In the genomic region with DNA sequence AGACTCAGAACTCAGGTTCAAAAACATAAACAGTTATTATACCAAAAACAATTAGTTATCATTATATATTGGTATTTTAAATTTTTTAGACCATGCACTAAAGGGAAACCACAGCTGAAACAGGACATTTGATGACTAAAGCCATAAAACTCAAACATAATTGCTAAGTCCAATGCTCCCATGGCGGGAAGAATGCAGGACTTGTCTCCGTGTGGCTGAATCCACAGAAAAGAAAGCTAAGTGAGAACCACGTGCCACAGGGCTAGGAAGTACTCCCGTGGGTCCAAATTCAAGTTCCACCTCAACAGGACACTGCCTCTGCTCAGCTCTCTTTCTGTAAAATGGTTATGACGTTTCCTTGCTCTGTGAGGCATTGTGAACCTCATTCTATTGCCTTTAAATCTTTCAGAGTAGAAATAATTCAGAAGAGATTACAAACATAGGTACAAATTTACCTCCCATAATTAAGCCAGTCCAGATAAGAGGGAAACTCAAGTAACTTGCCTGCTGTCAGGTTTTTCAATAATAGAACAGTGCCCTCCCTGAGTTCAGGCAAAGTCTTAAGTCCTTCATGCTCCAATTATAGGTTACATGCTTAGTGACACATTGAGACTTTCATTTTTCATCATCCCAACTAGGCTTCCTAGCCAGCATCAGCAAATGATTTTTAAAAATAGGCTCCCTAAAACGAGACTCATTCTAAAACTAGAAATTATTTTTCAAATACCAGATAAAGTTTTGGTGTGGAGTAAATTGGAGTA, we compare ENCODE assay signal across 13 cellular contexts.
"Had no signal": no experiment of that assay in that cellular context is flagged by ENCODE, and none has a peak within 500 bp of the region (broad histone marks: within the 10 kb centered on the region; RNA-seq: fewer than 3 reads in every experiment).

No MANE protein-coding gene starts in this region.

- DNase-seq: activated B cell treated with CpG ODN at 0.5 μM for 24 hours; activated effector memory CD4-positive, alpha-beta T cell treated with Interleukin-2 at 50 U/mL for 16 hours; activated T-cell treated with anti-CD3 and anti-CD28 coated beads, Interleukin-2, amount 50 U/mL, for 24 hours; amygdala; cerebellar nuclear complex; endodermal cell; erythroblast; naive thymus-derived CD8-positive, alpha-beta T cell; right cardiac atrium; spleen; stimulated activated CD4-positive, alpha-beta T cell treated with anti-CD3 and anti-CD28 coated beads, Interleukin-1b, Interleukin-23, amount 100 ng/mL, for 48 hours; stimulated activated naive CD4-positive, alpha-beta T cell had no signal

- H3K4me3 ChIP-seq: spleen had no signal

- ATAC-seq: activated naive CD4-positive, alpha-beta T cell treated with anti-CD3 and anti-CD28 coated beads, Interleukin-2, amount 50 U/mL, for 72 hours; naive thymus-derived CD8-positive, alpha-beta T cell; right cardiac atrium had no signal

- H3K9me3 ChIP-seq: spleen had no signal

- H3K4me1 ChIP-seq: spleen had no signal

- H3K27me3 ChIP-seq: spleen had no signal

- H3K36me3 ChIP-seq: spleen had no signal

- H3K27ac ChIP-seq: spleen had no signal
